6 cellular contexts compared by ENCODE assay signal in the genomic region with DNA sequence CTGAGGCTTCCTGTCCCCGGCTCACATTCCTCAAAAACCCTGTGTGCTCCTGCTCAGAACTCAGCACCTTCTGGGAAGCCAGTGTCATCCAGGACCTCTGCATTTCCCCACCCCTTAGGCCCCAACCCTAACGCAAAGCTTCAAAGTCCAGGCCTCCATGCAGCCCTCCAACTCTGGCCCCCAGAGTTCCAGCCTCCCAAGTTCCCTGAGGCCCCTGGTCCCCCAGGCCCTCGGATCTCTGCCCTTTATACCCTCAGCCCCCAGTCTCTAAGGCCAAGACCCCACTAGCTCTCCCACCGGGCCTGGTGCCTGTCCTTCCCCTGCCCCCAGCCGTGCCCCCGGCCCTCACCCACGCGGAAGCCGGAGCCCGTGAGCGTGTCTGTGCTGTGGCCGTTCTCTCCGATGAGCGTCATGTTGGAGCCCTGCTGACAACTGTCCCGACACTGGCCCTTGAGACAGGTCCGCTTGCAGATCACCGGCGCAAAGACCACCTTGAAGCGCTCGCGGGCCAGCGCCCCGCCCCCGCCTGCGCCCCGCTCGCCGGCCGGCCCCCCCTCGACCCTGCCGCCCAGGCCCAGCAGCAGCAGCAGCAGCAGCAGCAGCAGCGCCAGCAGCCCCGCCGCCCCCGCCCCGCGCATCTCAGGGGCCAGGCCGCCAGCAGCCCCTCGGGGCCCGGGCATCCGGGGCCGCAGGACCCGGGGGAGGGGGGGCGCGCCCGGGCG. TPM values are rescaled to one million over a fixed set of nuclear protein-coding genes. Genes with fewer than 3 reads are reported as not detected.
DNase-seq lines count a peak whose midpoint lies in the region; ATAC-seq and TF ChIP-seq lines count a peak whose summit lies in the region.

No MANE protein-coding gene starts in this region.

- TF ChIP-seq POLR2A in esophagus squamous epithelium (IDR thresholded peaks at IDR 0.05): no peak

- H3K9me3 ChIP-seq in T-helper 17 cell (ENCODE audit: control insufficient read depth, low read length, poor library complexity, severe bottlenecking): no peaks in the 10 kb centered on the region
- H3K9me3 ChIP-seq in esophagus squamous epithelium: no peaks in the 10 kb centered on the region

- H3K27me3 Mint-ChIP-seq in T-helper 17 cell: no peaks in the 10 kb centered on the region
- H3K27me3 Mint-ChIP-seq in stimulated activated naive B cell treated with anti-CD40 and anti-IgM and Interleukin-4, amounts not matched to agents 10 μg/mL and 1 μg/mL and 100 μg/mL, for 72 hours: peaks cover 0 to 4% of the 10 kb centered on the region in 2 donors

- H3K36me3 ChIP-seq in esophagus squamous epithelium: peaks cover 0 to 18% (median 0%) of the 10 kb centered on the region in 3 donors

- H3K9me3 Mint-ChIP-seq in stimulated activated naive B cell treated with anti-CD40 and anti-IgM and Interleukin-4, amounts not matched to agents 10 μg/mL and 1 μg/mL and 100 μg/mL, for 72 hours: no peaks in the 10 kb centered on the region

- peak overlapping the region; percentile 78 to 95 (median 92) for H3K27ac ChIP-seq in esophagus squamous epithelium

- no peaks in the 10 kb centered on the region for H3K27me3 ChIP-seq in esophagus squamous epithelium

- no peak for TF ChIP-seq CTCF in esophagus squamous epithelium (IDR thresholded peaks at IDR 0.05)

- peak overlapping the region; percentile 96 for H3K27ac Mint-ChIP-seq in T-helper 17 cell
- peak overlapping the region; percentile 75 for H3K27ac Mint-ChIP-seq in stimulated activated naive B cell treated with anti-CD40 and anti-IgM and Interleukin-4, amounts not matched to agents 10 μg/mL and 1 μg/mL and 100 μg/mL, for 72 hours

- DNase-seq in T-helper 17 cell (no peak), esophagus squamous epithelium (lab: John Stamatoyannopoulos, UW) (no peak), RKO (ENCODE audit: low spot score) (no peak)
- DNase-seq in stimulated activated naive B cell treated with anti-CD40 and anti-IgM and Interleukin-4, amounts not matched to agents 10 μg/mL and 1 μg/mL and 100 μg/mL, for 72 hours: no peak

- H3K4me1 Mint-ChIP-seq in T-helper 17 cell: peaks cover 53% of the 10 kb centered on the region
- H3K4me1 Mint-ChIP-seq in stimulated activated naive B cell treated with anti-CD40 and anti-IgM and Interleukin-4, amounts not matched to agents 10 μg/mL and 1 μg/mL and 100 μg/mL, for 72 hours: peaks cover 41 to 60% of the 10 kb centered on the region in 2 donors

- H3K4me1 ChIP-seq in esophagus squamous epithelium: peaks cover 58 to 87% (median 62%) of the 10 kb centered on the region in 3 donors

- WGBS in esophagus squamous epithelium, 2 donors: 8 to 26% methylated on average over 3 to 7 of the region's 47 CpGs

- peak overlapping the region; percentile 46 to 83 (median 63) for H3K4me3 ChIP-seq in esophagus squamous epithelium

- intact Hi-C loops in esophagus squamous epithelium (cut with DNase I): no loop called here

- H3K4me3 Mint-ChIP-seq in T-helper 17 cell: peak overlapping the region; percentile 91
- H3K4me3 Mint-ChIP-seq in stimulated activated naive B cell treated with anti-CD40 and anti-IgM and Interleukin-4, amounts not matched to agents 10 μg/mL and 1 μg/mL and 100 μg/mL, for 72 hours: peak overlapping the region; percentile 71 to 84

- ATAC-seq in T-helper 17 cell: no peak
- ATAC-seq in stimulated activated naive B cell treated with anti-CD40 and anti-IgM and Interleukin-4, amounts not matched to agents 10 μg/mL and 1 μg/mL and 100 μg/mL, for 72 hours (replicated peaks): peak; percentile 21 to 28
- ATAC-seq in GM21390 (IDR thresholded peaks at IDR 0.05; ENCODE audit: unreplicated experiment): no peak
- ATAC-seq in GM19467 (IDR thresholded peaks at IDR 0.05; ENCODE audit: unreplicated experiment): no peak

- no peaks in the 10 kb centered on the region for H3K36me3 Mint-ChIP-seq in T-helper 17 cell (ENCODE audit: low read depth)
- no peaks in the 10 kb centered on the region for H3K36me3 Mint-ChIP-seq in stimulated activated naive B cell treated with anti-CD40 and anti-IgM and Interleukin-4, amounts not matched to agents 10 μg/mL and 1 μg/mL and 100 μg/mL, for 72 hours

RNA-seq across cellular contexts. Expression of a gene that starts 0.7 kb away (rescaled TPM):
- total RNA-seq in T-helper 17 cell (100 to 1,000 TPM; 123 to 187 TPM), esophagus squamous epithelium (10 to 100 TPM; 28.1 to 87.5 (median 54.0) TPM)

RNA-seq across cellular contexts. Expression of a gene that starts 12.8 kb away (rescaled TPM):
- 10 to 100 TPM; 30.3 to 39.0 TPM for total RNA-seq in T-helper 17 cell
- 10 to 100 TPM; 33.2 to 48.0 (median 40.0) TPM for total RNA-seq in esophagus squamous epithelium

RNA-seq across cellular contexts. Expression of a gene that starts 14.9 kb away (rescaled TPM):
- total RNA-seq in T-helper 17 cell (10 to 100 TPM; 41.2 to 44.4 TPM), esophagus squamous epithelium (10 to 100 TPM; 12.0 to 44.1 (median 23.9) TPM)

RNA-seq across cellular contexts. Expression of a gene that starts 18.4 kb away (rescaled TPM):
- total RNA-seq in T-helper 17 cell (100 to 1,000 TPM; 123 to 152 TPM), esophagus squamous epithelium (100 to 1,000 TPM in 1 of 4 donors, 10 to 100 TPM in 3; 46.5 to 101 (median 87.4) TPM)

RNA-seq across cellular contexts. Expression of a gene that starts 32.6 kb away (rescaled TPM):
- total RNA-seq in T-helper 17 cell (10 to 100 TPM; 56.6 to 61.7 TPM), esophagus squamous epithelium (10 to 100 TPM; 40.6 to 63.3 (median 52.6) TPM)

Comparison
In these comparisons a context has a peak if more than half of its experiments do, and no peak if none do; other contexts are left out.
1. ATAC-seq: peak in stimulated activated naive B cell treated with anti-CD40 and anti-IgM and Interleukin-4, amounts not matched to agents 10 μg/mL and 1 μg/mL and 100 μg/mL, for 72 hours (2 of 2); none in T-helper 17 cell (single experiment), GM21390 (single experiment) and GM19467 (single experiment).